Comparison of ENCODE assay signal across 8 cellular contexts in genomic region chr13:43787518-43787891, GRCh38. TPM values are rescaled to one million over a fixed set of nuclear protein-coding genes. Genes with fewer than 3 reads are reported as not detected.
A peak's percentile ranks its signal among the peaks of the same experiment; 100 is the strongest.
DNase-seq lines count a peak whose midpoint lies in the region; ATAC-seq and TF ChIP-seq lines count a peak whose summit lies in the region.

No MANE protein-coding gene starts in this region.

- no peaks in the 10 kb centered on the region for H3K9me3 Mint-ChIP-seq in activated B cell treated with CpG ODN at 0.5 μM for 24 hours
- no peaks in the 10 kb centered on the region for H3K9me3 Mint-ChIP-seq in stimulated activated naive B cell treated with anti-CD40 and anti-IgM and Interleukin-4, amounts not matched to agents 10 μg/mL and 1 μg/mL and 100 μg/mL, for 72 hours

- H3K27me3 Mint-ChIP-seq in activated B cell treated with CpG ODN at 0.5 μM for 24 hours, result peaks cover 32% of the 10 kb centered on the region
- peaks cover 36 to 53% of the 10 kb centered on the region in 2 donors for H3K27me3 Mint-ChIP-seq in stimulated activated naive B cell treated with anti-CD40 and anti-IgM and Interleukin-4, amounts not matched to agents 10 μg/mL and 1 μg/mL and 100 μg/mL, for 72 hours

- intact Hi-C loops in activated B cell treated with CpG ODN at 0.5 μM for 24 hours (cut with micrococcal nuclease), result loop anchor here (5.0 kb wide), 1 partner anchor 700 kb away; no protein-coding TSS in a partner anchor

- DNase-seq in DMS79 treated with DMSO at 0.1 percent for 48 hours (lab: John Stamatoyannopoulos, UW), result peak; percentile 39
- no peak for DNase-seq in DMS79 (lab: John Stamatoyannopoulos, UW)
- no peak for DNase-seq in activated B cell treated with CpG ODN at 0.5 μM for 24 hours
- DNase-seq in stimulated activated naive B cell treated with anti-CD40 and anti-IgM and Interleukin-4, amounts not matched to agents 10 μg/mL and 1 μg/mL and 100 μg/mL, for 72 hours, result no peak
- DNase-seq in NCI-H2196 (lab: John Stamatoyannopoulos, UW; ENCODE audit: unreplicated experiment), result no peak
- DNase-seq in activated CD4-positive, CD25-positive, alpha-beta regulatory T cell (lab: John Stamatoyannopoulos, UW), result no peak
- no peak for DNase-seq in stimulated activated CD4-positive, alpha-beta T cell treated with anti-CD3 and anti-CD28 coated beads, Interleukin-4, amount 100 ng/mL, for 24 hours

- POLR2A ChIA-PET in activated B cell treated with CpG ODN at 0.5 μM for 24 hours (lab: Charles Lee), result no interaction called here

- CTCF ChIA-PET in activated B cell treated with CpG ODN at 0.5 μM for 24 hours (lab: Charles Lee), result interaction anchor here (2.0 kb wide), 1 partner anchor 16 kb away, joined by 10 read pairs; no protein-coding TSS in a partner anchor

- peak overlapping the region; percentile 55 for H3K4me3 ChIP-seq in iPS-11a (ENCODE audit: low read depth, low read length)

- TF ChIP-seq CTCF in activated B cell treated with CpG ODN at 0.5 μM for 24 hours (IDR thresholded peaks at IDR 0.05), result no peak

- H3K4me1 Mint-ChIP-seq in activated B cell treated with CpG ODN at 0.5 μM for 24 hours, result peaks cover 16% of the 10 kb centered on the region
- H3K4me1 Mint-ChIP-seq in stimulated activated naive B cell treated with anti-CD40 and anti-IgM and Interleukin-4, amounts not matched to agents 10 μg/mL and 1 μg/mL and 100 μg/mL, for 72 hours, result peaks cover 13 to 23% of the 10 kb centered on the region in 2 donors

- no peak for ATAC-seq in activated B cell treated with CpG ODN at 0.5 μM for 24 hours (ENCODE audit: low read depth)
- no peak for ATAC-seq in stimulated activated naive B cell treated with anti-CD40 and anti-IgM and Interleukin-4, amounts not matched to agents 10 μg/mL and 1 μg/mL and 100 μg/mL, for 72 hours (replicated peaks)

- no peaks in the 10 kb centered on the region for H3K36me3 Mint-ChIP-seq in activated B cell treated with CpG ODN at 0.5 μM for 24 hours (ENCODE audit: low read depth)
- no peaks in the 10 kb centered on the region for H3K36me3 Mint-ChIP-seq in stimulated activated naive B cell treated with anti-CD40 and anti-IgM and Interleukin-4, amounts not matched to agents 10 μg/mL and 1 μg/mL and 100 μg/mL, for 72 hours

- no peak overlapping the region for H3K27ac Mint-ChIP-seq in activated B cell treated with CpG ODN at 0.5 μM for 24 hours
- no peak overlapping the region for H3K27ac Mint-ChIP-seq in stimulated activated naive B cell treated with anti-CD40 and anti-IgM and Interleukin-4, amounts not matched to agents 10 μg/mL and 1 μg/mL and 100 μg/mL, for 72 hours

- H3K4me3 Mint-ChIP-seq in activated B cell treated with CpG ODN at 0.5 μM for 24 hours, result peak overlapping the region; percentile 70
- H3K4me3 Mint-ChIP-seq in stimulated activated naive B cell treated with anti-CD40 and anti-IgM and Interleukin-4, amounts not matched to agents 10 μg/mL and 1 μg/mL and 100 μg/mL, for 72 hours, result peak overlapping the region; percentile 88

RNA-seq across cellular contexts. Expression of gene ENOX1, which starts 0.7 kb away (rescaled TPM):
- total RNA-seq in activated B cell treated with CpG ODN at 0.5 μM for 24 hours, result not detected in 2 replicates
